21 cellular contexts compared by ENCODE assay signal in the genomic region with DNA sequence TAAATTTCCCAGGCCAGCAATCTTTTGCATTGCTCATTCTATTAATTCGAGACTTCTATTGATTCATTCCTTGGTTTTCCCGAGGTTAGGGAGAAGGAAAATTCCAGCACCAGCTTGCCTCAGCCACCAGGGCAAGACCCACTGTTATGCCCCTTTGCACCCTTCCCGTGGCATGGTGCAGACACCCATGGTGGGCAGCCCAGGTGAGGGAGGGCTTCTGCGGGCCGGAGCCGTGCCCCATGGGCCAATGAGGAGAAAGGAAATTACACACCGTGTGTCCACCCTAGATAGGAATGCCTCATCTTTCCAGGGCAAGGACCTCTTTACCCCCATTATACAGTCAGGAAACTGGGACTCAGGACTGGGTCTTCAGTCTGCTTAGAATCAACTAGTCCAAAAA. TPM values are rescaled to one million over a fixed set of nuclear protein-coding genes. Genes with fewer than 3 reads are reported as not detected.
"Had no signal": no experiment of that assay in that cellular context is flagged by ENCODE, and none has a peak within 500 bp of the region (broad histone marks: within the 10 kb centered on the region; RNA-seq: fewer than 3 reads in every experiment).

No MANE protein-coding gene starts in this region.

- H3K4me3 Mint-ChIP-seq: activated B cell treated with CpG ODN at 0.5 μM for 24 hours; activated CD4-positive, alpha-beta memory T cell treated with anti-CD3 and anti-CD28 coated beads for 36 hours; activated naive CD8-positive, alpha-beta T cell treated with anti-CD3 and anti-CD28 coated beads, Interleukin-2, amount 50 U/mL, for 24 hours; immature natural killer cell; natural killer cell treated with Interleukin-12 subunit alpha and Interleukin-12 subunit beta and Interleukin-15 and Interleukin-18, amount 100 ng/mL, for 72 hours had no signal

- H3K9me3 Mint-ChIP-seq: activated B cell treated with CpG ODN at 0.5 μM for 24 hours; activated CD4-positive, alpha-beta memory T cell treated with anti-CD3 and anti-CD28 coated beads for 36 hours; activated naive CD8-positive, alpha-beta T cell treated with anti-CD3 and anti-CD28 coated beads, Interleukin-2, amount 50 U/mL, for 24 hours; activated T-helper 2 cell treated with anti-CD3 and anti-CD28 coated beads, Interferon-gamma antibody, Interleukin-2, Interleukin-4, amounts not matched to agents 10 μg/mL and 5 μg/mL and 100 μg/mL, durations not matched to agents 14 hours and 24 hours and 36 hours; immature natural killer cell; natural killer cell treated with Interleukin-12 subunit alpha and Interleukin-12 subunit beta and Interleukin-15 and Interleukin-18, amount 100 ng/mL, for 72 hours had no signal

- H3K27ac Mint-ChIP-seq: activated B cell treated with CpG ODN at 0.5 μM for 24 hours; activated CD4-positive, alpha-beta memory T cell treated with anti-CD3 and anti-CD28 coated beads for 36 hours; activated naive CD8-positive, alpha-beta T cell treated with anti-CD3 and anti-CD28 coated beads, Interleukin-2, amount 50 U/mL, for 24 hours; activated T-helper 2 cell treated with anti-CD3 and anti-CD28 coated beads, Interferon-gamma antibody, Interleukin-2, Interleukin-4, amounts not matched to agents 10 μg/mL and 5 μg/mL and 100 μg/mL, durations not matched to agents 14 hours and 24 hours and 36 hours; immature natural killer cell; natural killer cell treated with Interleukin-12 subunit alpha and Interleukin-12 subunit beta and Interleukin-15 and Interleukin-18, amount 100 ng/mL, for 72 hours had no signal

- H3K4me1 Mint-ChIP-seq: activated naive CD8-positive, alpha-beta T cell treated with anti-CD3 and anti-CD28 coated beads, Interleukin-2, amount 50 U/mL, for 24 hours had no signal

- DNase-seq: activated B cell treated with CpG ODN at 0.5 μM for 24 hours; activated CD4-positive, alpha-beta memory T cell treated with anti-CD3 and anti-CD28 coated beads for 36 hours; activated CD4-positive, alpha-beta T cell treated with anti-CD3 and anti-CD28 coated beads for 48 hours; activated naive CD4-positive, alpha-beta T cell treated with anti-CD3 and anti-CD28 coated beads, Interleukin-2, amount 50 U/mL, for 16 hours; activated naive CD8-positive, alpha-beta T cell treated with anti-CD3 and anti-CD28 coated beads, Interleukin-2, amount 50 U/mL, for 24 hours; anterior cingulate cortex; brain microvascular endothelial cell; caudate nucleus; effector memory CD4-positive, alpha-beta T cell; foreskin melanocyte; immature natural killer cell; left ventricle myocardium superior; stimulated activated CD4-positive, alpha-beta T cell treated with anti-CD3 and anti-CD28 coated beads, Interleukin-12 subunit alpha, Interleukin-12 subunit beta, amount 100 ng/mL, for 4 hours; stimulated activated CD4-positive, alpha-beta T cell treated with anti-CD3 and anti-CD28 coated beads, Interleukin-4, amount 100 ng/mL, for 4 hours; stimulated activated naive CD8-positive, alpha-beta T cell treated with anti-CD3 and anti-CD28 coated beads, Interleukin-15, Interleukin-2, amounts not matched to agents 100 U/mL and 50 U/mL, for 24 hours; T-helper 9 cell had no signal

- H3K36me3 Mint-ChIP-seq: activated CD4-positive, alpha-beta memory T cell treated with anti-CD3 and anti-CD28 coated beads for 36 hours; natural killer cell treated with Interleukin-12 subunit alpha and Interleukin-12 subunit beta and Interleukin-15 and Interleukin-18, amount 100 ng/mL, for 72 hours had no signal

- ATAC-seq: activated naive CD8-positive, alpha-beta T cell treated with anti-CD3 and anti-CD28 coated beads, Interleukin-2, amount 50 U/mL, for 24 hours; esophagus mucosa; left ventricle myocardium superior; natural killer cell treated with Interleukin-12 subunit alpha and Interleukin-12 subunit beta and Interleukin-15 and Interleukin-18, amount 100 ng/mL, for 72 hours; stimulated activated naive CD8-positive, alpha-beta T cell treated with anti-CD3 and anti-CD28 coated beads, Interleukin-15, Interleukin-2, amounts not matched to agents 100 U/mL and 50 U/mL, for 24 hours had no signal

RNA-seq across cellular contexts. Expression of gene GRID1, which starts 4.5 kb away (rescaled TPM):
- total RNA-seq: activated B cell treated with CpG ODN at 0.5 μM for 24 hours; activated CD4-positive, alpha-beta memory T cell treated with anti-CD3 and anti-CD28 coated beads for 36 hours; activated T-helper 2 cell treated with anti-CD3 and anti-CD28 coated beads, Interferon-gamma antibody, Interleukin-2, Interleukin-4, amounts not matched to agents 10 μg/mL and 5 μg/mL and 100 μg/mL, durations not matched to agents 14 hours and 24 hours and 36 hours; endothelial cell of umbilical vein; natural killer cell treated with Interleukin-12 subunit alpha and Interleukin-12 subunit beta and Interleukin-15 and Interleukin-18, amount 100 ng/mL, for 72 hours; T-helper 1 cell treated with Interleukin-12 subunit alpha and Interleukin-12 subunit beta and Interleukin-4 antibody, amounts not matched to agents 30 ng/mL and 1 ng/mL, for 36 hours had no signal
